ENCODE assay signal across 9 cellular contexts in the genomic region with DNA sequence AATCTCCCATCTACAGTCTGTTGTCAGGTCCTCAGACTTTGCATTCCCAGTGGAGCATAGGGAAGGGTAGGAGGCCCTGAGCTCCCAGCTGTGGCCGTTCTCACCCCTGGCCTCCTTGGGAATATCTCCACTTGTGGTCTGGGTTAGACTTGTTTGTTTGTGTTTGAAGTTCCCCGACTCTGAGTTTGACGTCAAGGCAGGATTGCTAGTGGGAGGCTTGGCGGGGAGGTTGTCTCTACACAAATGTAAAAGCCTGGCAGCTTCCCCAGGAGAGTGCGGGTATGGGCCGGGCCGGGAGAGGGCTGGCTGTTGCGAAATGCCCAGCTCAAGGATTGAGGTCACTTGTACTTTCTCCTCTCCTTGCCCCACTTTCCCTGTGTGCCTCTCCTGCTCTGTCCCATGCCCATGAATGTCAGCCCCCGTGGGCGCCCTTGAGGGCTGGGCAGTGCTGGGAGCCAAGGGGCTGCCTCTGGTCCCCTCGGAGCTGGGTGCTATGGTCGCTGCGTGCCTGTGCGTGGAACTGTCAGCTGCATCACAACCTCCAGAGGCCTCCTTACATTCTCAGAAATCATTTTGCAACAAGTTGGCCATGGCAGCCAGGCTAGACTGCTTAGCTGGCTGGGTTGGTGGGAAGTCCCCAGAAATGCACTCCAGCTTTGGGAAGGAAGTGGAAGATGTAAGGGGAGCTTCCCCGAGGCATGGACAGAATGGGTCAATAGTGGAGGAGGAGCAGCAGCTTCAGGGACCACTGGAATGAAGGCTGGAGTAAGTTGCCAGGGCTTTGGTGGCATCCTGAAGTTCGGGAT.
DNase-seq lines count a peak whose midpoint lies in the region; ATAC-seq and TF ChIP-seq lines count a peak whose summit lies in the region.
"Had no signal": no experiment of that assay in that cellular context is flagged by ENCODE, and none has a peak within 500 bp of the region (broad histone marks: within the 10 kb centered on the region; RNA-seq: fewer than 3 reads in every experiment).

No MANE protein-coding gene starts in this region.

- DNase-seq in GM23338 (ENCODE audit: low spot score) (no peak), adrenal gland (peak; percentile 90 to 99 (median 96)), left ventricle myocardium inferior (peak; percentile 76), 8988T (no peak)

- H3K27ac ChIP-seq in GM23338 (ENCODE audit: low read depth) (no peak overlapping the region), adrenal gland (peak overlapping the region; percentile 71 to 94 (median 90)), left ventricle myocardium inferior (replicated peaks) (peak overlapping the region; percentile 71)

- peak overlapping the region; percentile 33 for H3K9ac ChIP-seq in skeletal muscle satellite cell (ENCODE audit: low read depth, low read length)

- H4K20me1 ChIP-seq in GM23338 (replicated peaks; ENCODE audit: insufficient read depth): peaks cover 5% of the 10 kb centered on the region

- no peaks in the 10 kb centered on the region for H3K27me3 ChIP-seq in GM23338 (ENCODE audit: insufficient read depth)
- H3K27me3 ChIP-seq in adrenal gland: no peaks in the 10 kb centered on the region
- no peaks in the 10 kb centered on the region for H3K27me3 ChIP-seq in left ventricle myocardium inferior (ENCODE audit: low read depth)
- H3K27me3 ChIP-seq in skeletal muscle satellite cell (ENCODE audit: control insufficient read depth, insufficient read depth, low read length): peaks cover 16% of the 10 kb centered on the region

- peaks cover 2% of the 10 kb centered on the region for H3K27me3 Mint-ChIP-seq in GM23338 (ENCODE audit: insufficient read depth, low read depth, poor library complexity)

- TF ChIP-seq POLR2A in adrenal gland (IDR thresholded peaks at IDR 0.05): peak in 1 of 2 donors; percentile 37

- no peaks in the 10 kb centered on the region for H3K36me3 Mint-ChIP-seq in GM23338 (ENCODE audit: low read depth)

- no peak overlapping the region for H2AFZ ChIP-seq in GM23338

- peaks cover 22% of the 10 kb centered on the region for H3K4me1 Mint-ChIP-seq in GM23338

- H3K27ac Mint-ChIP-seq in GM23338: no peak overlapping the region

- H3K36me3 ChIP-seq in GM23338 (ENCODE audit: insufficient read depth) (no peaks in the 10 kb centered on the region), adrenal gland (replicated peaks in 1 of 2) (no peaks in the 10 kb centered on the region), left ventricle myocardium inferior (no peaks in the 10 kb centered on the region), skeletal muscle satellite cell (ENCODE audit: insufficient read depth, low read length) (no peaks in the 10 kb centered on the region)
- H3K36me3 ChIP-seq: HAP-1 had no signal

- TF ChIP-seq CTCF in GM23338 (conservative IDR thresholded peaks at IDR 0.05; ENCODE audit: low read depth in 2 of 2) (no peak), adrenal gland (IDR thresholded peaks at IDR 0.05) (no peak), left ventricle myocardium inferior (IDR thresholded peaks at IDR 0.05; ENCODE audit: borderline replicate concordance) (no peak)

- H3K9me3 ChIP-seq in adrenal gland (replicated peaks in 1 of 3) (no peaks in the 10 kb centered on the region), left ventricle myocardium inferior (replicated peaks) (no peaks in the 10 kb centered on the region), skeletal muscle satellite cell (replicated peaks; ENCODE audit: low read length) (no peaks in the 10 kb centered on the region)
- H3K9me3 ChIP-seq: HAP-1 had no signal

- peak; percentile 24; the same call in 2 of the 3 replicates for ATAC-seq in GM23338
- no peak for ATAC-seq in HG03135 (IDR thresholded peaks at IDR 0.05; ENCODE audit: unreplicated experiment)
- no peak for ATAC-seq in GM18511 (IDR thresholded peaks at IDR 0.05; ENCODE audit: unreplicated experiment)
- ATAC-seq in HG03432 (IDR thresholded peaks at IDR 0.05; ENCODE audit: unreplicated experiment): no peak

- H3F3A ChIP-seq in GM23338 (replicated peaks; ENCODE audit: low read depth): no peaks in the 10 kb centered on the region

- H3K4me3 ChIP-seq in GM23338 (no peak overlapping the region), adrenal gland (no peak overlapping the region), left ventricle myocardium inferior (no peak overlapping the region), skeletal muscle satellite cell (ENCODE audit: low read length) (peak overlapping the region; percentile 16)
- H3K4me3 ChIP-seq: HAP-1 had no signal

- H3K79me2 ChIP-seq in GM23338 (replicated peaks; ENCODE audit: insufficient read depth): peaks cover 91% of the 10 kb centered on the region

- no peaks in the 10 kb centered on the region for H3K9me3 Mint-ChIP-seq in GM23338

- H3K4me1 ChIP-seq in GM23338 (ENCODE audit: insufficient read depth) (peaks cover 5% of the 10 kb centered on the region; the same call in 1 of the 2 replicates), adrenal gland (replicated peaks in 1 of 2) (peaks cover 17 to 33% of the 10 kb centered on the region in 2 donors), left ventricle myocardium inferior (peaks cover 34% of the 10 kb centered on the region), skeletal muscle satellite cell (ENCODE audit: control insufficient read depth, insufficient read depth, low read length) (peaks cover 25% of the 10 kb centered on the region)
- H3K4me1 ChIP-seq: HAP-1 had no signal

- no peak overlapping the region for H3K4me3 Mint-ChIP-seq in GM23338

- no peak overlapping the region for H3K4me2 ChIP-seq in GM23338
- H3K4me2 ChIP-seq in skeletal muscle satellite cell (ENCODE audit: low read length): peak overlapping the region; percentile 48

- 24 to 29% (median 26%) methylated on average over 9 to 16 of the region's 16 CpGs for WGBS in adrenal gland, 4 donors

- H3K9me2 ChIP-seq in GM23338 (ENCODE audit: insufficient read depth): no peaks in the 10 kb centered on the region

- intact Hi-C loops in adrenal gland (cut with DNase I) (no loop called here), left ventricle myocardium inferior (cut with micrococcal nuclease) (no loop called here)

TF ChIP-seq in GM23338, 12 proteins besides CTCF, POLR2A, EP300 and RAD21:
- TF ChIP-seq EZH2 (IDR thresholded peaks at IDR 0.05; ENCODE audit: low read depth, unreplicated experiment): no peak
- no peak for TF ChIP-seq POLR2AphosphoS5 (IDR thresholded peaks at IDR 0.05; ENCODE audit: low read depth)
- no peak for TF ChIP-seq STAT1 (IDR thresholded peaks at IDR 0.05; ENCODE audit: unreplicated experiment)
- TF ChIP-seq EZH2phosphoT487 (IDR thresholded peaks at IDR 0.05; ENCODE audit: unreplicated experiment): no peak
- TF ChIP-seq, protein P1, sequence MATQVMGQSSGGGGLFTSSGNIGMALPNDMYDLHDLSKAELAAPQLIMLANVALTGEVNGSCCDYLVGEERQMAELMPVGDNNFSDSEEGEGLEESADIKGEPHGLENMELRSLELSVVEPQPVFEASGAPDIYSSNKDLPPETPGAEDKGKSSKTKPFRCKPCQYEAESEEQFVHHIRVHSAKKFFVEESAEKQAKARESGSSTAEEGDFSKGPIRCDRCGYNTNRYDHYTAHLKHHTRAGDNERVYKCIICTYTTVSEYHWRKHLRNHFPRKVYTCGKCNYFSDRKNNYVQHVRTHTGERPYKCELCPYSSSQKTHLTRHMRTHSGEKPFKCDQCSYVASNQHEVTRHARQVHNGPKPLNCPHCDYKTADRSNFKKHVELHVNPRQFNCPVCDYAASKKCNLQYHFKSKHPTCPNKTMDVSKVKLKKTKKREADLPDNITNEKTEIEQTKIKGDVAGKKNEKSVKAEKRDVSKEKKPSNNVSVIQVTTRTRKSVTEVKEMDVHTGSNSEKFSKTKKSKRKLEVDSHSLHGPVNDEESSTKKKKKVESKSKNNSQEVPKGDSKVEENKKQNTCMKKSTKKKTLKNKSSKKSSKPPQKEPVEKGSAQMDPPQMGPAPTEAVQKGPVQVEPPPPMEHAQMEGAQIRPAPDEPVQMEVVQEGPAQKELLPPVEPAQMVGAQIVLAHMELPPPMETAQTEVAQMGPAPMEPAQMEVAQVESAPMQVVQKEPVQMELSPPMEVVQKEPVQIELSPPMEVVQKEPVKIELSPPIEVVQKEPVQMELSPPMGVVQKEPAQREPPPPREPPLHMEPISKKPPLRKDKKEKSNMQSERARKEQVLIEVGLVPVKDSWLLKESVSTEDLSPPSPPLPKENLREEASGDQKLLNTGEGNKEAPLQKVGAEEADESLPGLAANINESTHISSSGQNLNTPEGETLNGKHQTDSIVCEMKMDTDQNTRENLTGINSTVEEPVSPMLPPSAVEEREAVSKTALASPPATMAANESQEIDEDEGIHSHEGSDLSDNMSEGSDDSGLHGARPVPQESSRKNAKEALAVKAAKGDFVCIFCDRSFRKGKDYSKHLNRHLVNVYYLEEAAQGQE (IDR thresholded peaks at IDR 0.05; ENCODE audit: unreplicated experiment): no peak
- no peak for TF ChIP-seq CREB1 (CRISPR knock-in tag; IDR thresholded peaks at IDR 0.05; ENCODE audit: low read depth)
- TF ChIP-seq ETS1 (IDR thresholded peaks at IDR 0.05): no peak

Comparison
In these comparisons a context has a peak if more than half of its experiments do, and no peak if none do; other contexts are left out.
1. DNase-seq: peak in adrenal gland (7 of 7) and left ventricle myocardium inferior (single experiment); none in GM23338 (single experiment) and 8988T (single experiment).